8 cellular contexts compared by ENCODE assay signal in the genomic region with DNA sequence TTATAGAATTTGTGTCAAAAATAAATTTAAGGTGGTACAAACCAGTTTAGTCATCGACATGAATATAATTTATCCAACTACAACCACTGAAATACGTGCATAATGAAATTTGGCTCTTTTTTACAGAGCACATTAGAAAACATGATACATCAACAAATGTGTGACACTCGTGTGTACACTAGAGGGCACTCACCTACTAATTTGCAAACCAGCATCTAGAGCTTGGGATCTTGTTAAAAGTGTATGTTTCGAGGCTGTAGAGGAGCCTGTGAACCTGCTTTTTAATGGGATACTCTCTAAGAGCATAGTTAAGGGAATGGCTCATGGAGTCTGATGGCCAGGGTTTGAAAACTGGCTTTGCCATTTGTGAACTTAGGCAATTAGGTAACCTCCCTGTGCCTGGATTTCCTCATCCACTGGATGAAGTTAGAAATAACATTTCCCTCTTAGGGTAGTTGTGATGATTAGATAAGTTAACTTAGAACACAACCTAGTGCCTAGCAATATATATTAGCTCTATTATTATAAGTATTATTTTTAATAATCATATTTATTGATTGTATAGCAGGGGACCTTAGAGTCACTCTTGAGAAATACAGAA. TPM values are rescaled to one million over a fixed set of nuclear protein-coding genes. Genes with fewer than 3 reads are reported as not detected.
DNase-seq lines count a peak whose midpoint lies in the region; ATAC-seq, FAIRE-seq and TF ChIP-seq lines count a peak whose summit lies in the region.

No MANE protein-coding gene starts in this region.

- H3K79me2 ChIP-seq in DOHH2 (ENCODE audit: control insufficient read depth, low read length) (no peaks in the 10 kb centered on the region), H1 (ENCODE audit: control insufficient read depth in 1 of 2, insufficient read depth in 2 of 2, low read length in 2 of 2) (no peaks in the 10 kb centered on the region)

- CTCF ChIA-PET in H1 (lab: Charles Lee; ENCODE audit: partially characterized antibody), result interaction anchor here (0.7 to 5.5 kb wide), 54 partner anchors 8 to 571 kb away, joined by 3 to 74 read pairs (median 4); a partner anchor contains a TSS

- H3K27ac Mint-ChIP-seq in memory B cell, result no peak overlapping the region

- H2BK20ac ChIP-seq in H1 (ENCODE audit: low read length), result no peak overlapping the region

- peak; percentile 86 for TF ChIP-seq CTCF in 22Rv1 (IDR thresholded peaks at IDR 0.05)
- TF ChIP-seq CTCF in DOHH2 (IDR thresholded peaks at IDR 0.05; ENCODE audit: low read depth, low read length, poor library complexity, severe bottlenecking), result peak; percentile 80
- peak in 4 of 6 experiments; percentile 56 to 71 (median 67) for TF ChIP-seq CTCF in Peyer's patch (IDR thresholded peaks at IDR 0.05)
- TF ChIP-seq CTCF in H1 (IDR thresholded peaks at IDR 0.05; ENCODE audit: control extremely low read depth in 1 of 3, insufficient read depth in 1 of 3, low read depth in 1 of 3, low read length in 3 of 3), result peak in 2 of 3 experiments; percentile 76 to 78; a peak in 3 of 4 replicates

- H3K27me3 Mint-ChIP-seq in memory B cell, result peaks cover 5% of the 10 kb centered on the region

- TF ChIP-seq EP300 in H1 (IDR thresholded peaks at IDR 0.05; ENCODE audit: borderline replicate concordance in 1 of 2, low read depth in 2 of 2, low read length in 2 of 2), result no peak

- no peak overlapping the region for H3K18ac ChIP-seq in H1 (ENCODE audit: extremely low read depth, low read length)

- peak; percentile 71 for FAIRE-seq in HTR-8/SVneo (lab: Jason Lieb, UNC)
- FAIRE-seq in H1 (lab: Jason Lieb, UNC), result peak; percentile 97

- POLR2A ChIA-PET in H1 (lab: Charles Lee; ENCODE audit: partially characterized antibody), result interaction anchor here (1.1 to 1.5 kb wide), 2 partner anchors 9 to 211 kb away, joined by 3 to 6 read pairs; a partner anchor contains a TSS

- no peak overlapping the region for H4K91ac ChIP-seq in H1 (replicated peaks; ENCODE audit: insufficient read length, low read length)

- H3K79me1 ChIP-seq in H1 (ENCODE audit: low read depth, low read length), result no peaks in the 10 kb centered on the region

- H3K27ac ChIP-seq in 22Rv1 (no peak overlapping the region), DOHH2 (ENCODE audit: low read depth, low read length) (no peak overlapping the region), Peyer's patch (no peak overlapping the region), H1 (ENCODE audit: low read depth, low read length) (no peak overlapping the region)

- no peak overlapping the region for H2BK15ac ChIP-seq in H1 (ENCODE audit: low read length)

- H2BK120ac ChIP-seq in H1 (replicated peaks; ENCODE audit: low read depth, low read length), result no peak overlapping the region

- TF ChIP-seq RAD21 in H1 (IDR thresholded peaks at IDR 0.05 in 1 of 2, conservative IDR thresholded peaks at IDR 0.05 in 1 of 2; ENCODE audit: low read depth in 2 of 2, low read length in 2 of 2), result peak; percentile 91 to 96

- H2BK5ac ChIP-seq in H1 (ENCODE audit: low read depth, low read length), result no peak overlapping the region

- no peak overlapping the region for H3K23ac ChIP-seq in H1 (ENCODE audit: insufficient read length)

- no peak overlapping the region for H2AFZ ChIP-seq in H1 (ENCODE audit: low read length)

- no peak overlapping the region for H3K4me3 Mint-ChIP-seq in memory B cell

- H3K23me2 ChIP-seq in H1 (ENCODE audit: low read depth, low read length), result no peaks in the 10 kb centered on the region

- no peak overlapping the region for H3K4ac ChIP-seq in H1 (replicated peaks; ENCODE audit: insufficient read length, low read depth, low read length)

- H3K4me1 ChIP-seq in DOHH2 (ENCODE audit: control insufficient read depth, low read length), result peaks cover 5% of the 10 kb centered on the region; the same call in 1 of the 2 replicates
- no peaks in the 10 kb centered on the region for H3K4me1 ChIP-seq in Peyer's patch
- no peaks in the 10 kb centered on the region for H3K4me1 ChIP-seq in H1 (replicated peaks in 1 of 4; ENCODE audit: control insufficient read depth in 3 of 4, insufficient read depth in 4 of 4, low read length in 3 of 4)

- no peak overlapping the region for H3K14ac ChIP-seq in H1 (ENCODE audit: insufficient read length)

- 30% methylated on average over 4 of the region's 4 CpGs; no CpG with 5 or more reads in 1 of the 2 experiments for WGBS in H1 (ENCODE audit: extremely low coverage in 1 of 2, insufficient coverage in 1 of 2, insufficient read length in 1 of 2, insufficient replicate concordance in 2 of 2, low coverage in 1 of 2, low lambda C conversion rate in 2 of 2, missing lambda C conversion rate in 1 of 2), 2 experiments

- no peak overlapping the region for H2AK5ac ChIP-seq in H1 (ENCODE audit: low read depth, low read length)

- H3F3A ChIP-seq in DOHH2 (ENCODE audit: control insufficient read depth, insufficient read depth), result no peaks in the 10 kb centered on the region

- peak; percentile 44 for DNase-seq in HTR-8/SVneo (ENCODE audit: insufficient read length, low spot score)
- peak in 1 of 3 donors; percentile 51 for DNase-seq in Peyer's patch
- no peak for DNase-seq in H1 (ENCODE audit: low read depth in 1 of 2, low spot score in 2 of 2)
- DNase-seq in memory B cell (ENCODE audit: low spot score in 2 of 2), result peak in 1 of 2 donors; percentile 12
- no peak for DNase-seq in T-helper 9 cell

- no peaks in the 10 kb centered on the region for H3K9me2 ChIP-seq in DOHH2 (replicated peaks; ENCODE audit: control insufficient read depth, low read length)

- no peak overlapping the region for H4K5ac ChIP-seq in H1 (ENCODE audit: insufficient read length, low read depth, low read length)

- H3K4me1 Mint-ChIP-seq in memory B cell, result peaks cover under 1% of the 10 kb centered on the region

- H3K36me3 ChIP-seq in DOHH2 (ENCODE audit: control insufficient read depth, low read length), result no peaks in the 10 kb centered on the region
- no peaks in the 10 kb centered on the region for H3K36me3 ChIP-seq in Peyer's patch
- no peaks in the 10 kb centered on the region for H3K36me3 ChIP-seq in H1 (ENCODE audit: control insufficient read depth in 2 of 4, insufficient read depth in 4 of 4, low read length in 3 of 4)

- no peak overlapping the region for H4K8ac ChIP-seq in H1 (ENCODE audit: extremely low read depth, insufficient read depth, low read length)

- H3K9me3 ChIP-seq in DOHH2 (ENCODE audit: control insufficient read depth, insufficient read depth, low read length) (no peaks in the 10 kb centered on the region), Peyer's patch (no peaks in the 10 kb centered on the region), H1 (ENCODE audit: insufficient read depth in 2 of 2, low read depth in 1 of 2, low read length in 1 of 2) (no peaks in the 10 kb centered on the region)

- H3K36me3 Mint-ChIP-seq in memory B cell, result no peaks in the 10 kb centered on the region

- no peak for TF ChIP-seq POLR2A in Peyer's patch (IDR thresholded peaks at IDR 0.05)
- TF ChIP-seq POLR2A in H1 (IDR thresholded peaks at IDR 0.05; ENCODE audit: control extremely low read depth in 1 of 2, low read depth in 2 of 2, low read length in 2 of 2), result no peak

- no peak overlapping the region for H3K9ac ChIP-seq in H1 (replicated peaks in 1 of 4; ENCODE audit: extremely low read depth in 1 of 4, low read depth in 3 of 4, low read length in 3 of 4)

- ATAC-seq in GM21619 (IDR thresholded peaks at IDR 0.05; ENCODE audit: unreplicated experiment) (peak; percentile 56), memory B cell (ENCODE audit: low read depth) (peak; percentile 46)

- H2BK12ac ChIP-seq in H1 (ENCODE audit: low read depth, low read length), result no peak overlapping the region

- H3K4me2 ChIP-seq in DOHH2 (ENCODE audit: low read length) (no peak overlapping the region), H1 (ENCODE audit: insufficient read depth in 1 of 2, low read depth in 2 of 2, low read length in 2 of 2) (no peak overlapping the region)

- H3K56ac ChIP-seq in H1 (replicated peaks; ENCODE audit: insufficient read length, low read depth, low read length), result no peak overlapping the region

- no peaks in the 10 kb centered on the region for H4K20me1 ChIP-seq in DOHH2 (ENCODE audit: control insufficient read depth, insufficient read depth, low read depth, low read length)
- no peaks in the 10 kb centered on the region for H4K20me1 ChIP-seq in H1 (replicated peaks in 1 of 2; ENCODE audit: control insufficient read depth in 1 of 2, insufficient read depth in 2 of 2, low read length in 2 of 2)

- H3K4me3 ChIP-seq in DOHH2 (ENCODE audit: low read length) (no peak overlapping the region), Peyer's patch (no peak overlapping the region), H1 (ENCODE audit: extremely low read depth in 1 of 4, insufficient read depth in 2 of 4, low read depth in 3 of 4, low read length in 4 of 4) (no peak overlapping the region)

- H3K27me3 ChIP-seq in DOHH2 (ENCODE audit: control insufficient read depth, low read length), result no peaks in the 10 kb centered on the region
- H3K27me3 ChIP-seq in Peyer's patch, result no peaks in the 10 kb centered on the region
- peaks cover 0 to 1% (median 0%) of the 10 kb centered on the region in 4 experiments; a peak in 1 of 7 replicates for H3K27me3 ChIP-seq in H1 (replicated peaks in 1 of 4; ENCODE audit: control insufficient read depth in 3 of 4, extremely low read depth in 1 of 4, insufficient read depth in 3 of 4, low read length in 3 of 4)

- peaks cover 1% of the 10 kb centered on the region for H3K9me3 Mint-ChIP-seq in memory B cell

TF ChIP-seq in H1, 55 proteins besides CTCF, POLR2A, EP300 and RAD21 (continues in another document):
- TF ChIP-seq POU5F1 (IDR thresholded peaks at IDR 0.05; ENCODE audit: low read depth, low read length) (no peak), GTF2F1 (IDR thresholded peaks at IDR 0.05; ENCODE audit: borderline replicate concordance, low read depth, low read length) (no peak), CREB1 (IDR thresholded peaks at IDR 0.05) (no peak), PHF8 (conservative IDR thresholded peaks at IDR 0.05; ENCODE audit: low read depth, low read length) (no peak)
- TF ChIP-seq, protein P1, sequence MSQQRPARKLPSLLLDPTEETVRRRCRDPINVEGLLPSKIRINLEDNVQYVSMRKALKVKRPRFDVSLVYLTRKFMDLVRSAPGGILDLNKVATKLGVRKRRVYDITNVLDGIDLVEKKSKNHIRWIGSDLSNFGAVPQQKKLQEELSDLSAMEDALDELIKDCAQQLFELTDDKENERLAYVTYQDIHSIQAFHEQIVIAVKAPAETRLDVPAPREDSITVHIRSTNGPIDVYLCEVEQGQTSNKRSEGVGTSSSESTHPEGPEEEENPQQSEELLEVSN (IDR thresholded peaks at IDR 0.05), result no peak

RNA-seq across cellular contexts. Expression of a gene that starts 8.8 kb away (rescaled TPM):
- total RNA-seq in Peyer's patch, result 10 to 100 TPM; 16.8 to 68.5 (median 36.0) TPM
- 27.0 and 29.2 TPM in 2 replicates for total RNA-seq in H1 (2021; fragmentation: NEBNext Ultra II Directional; extraction: Animal tissue kit (Norgen Biotek cat#: 25700))
- 15.2 and 17.4 TPM in 2 replicates for polyA plus RNA-seq in H1 (2011; rRNA removed)
- polyA plus RNA-seq in H1 (2011; cell fraction: cytosol; rRNA removed), result 24.2 TPM
- 23.7 TPM for polyA plus RNA-seq in H1 (2011; cell fraction: nucleus; rRNA removed)
- 18.4 to 27.8 TPM (median 23.0 TPM) in 4 replicates for polyA plus RNA-seq in H1 (2012, experiment 1 of 2)
- polyA plus RNA-seq in H1 (2012, experiment 2 of 2), result 6.0 TPM
- 17.0 TPM for polyA plus RNA-seq in H1 (2013, experiment 1 of 2)
- 17.7 TPM for polyA plus RNA-seq in H1 (2013, experiment 2 of 2)
- 16.3 and 20.7 TPM in 2 replicates for polyA minus RNA-seq in H1 (2011; rRNA and poly(A)+ RNA removed)
- polyA minus RNA-seq in H1 (2011; cell fraction: cytosol; rRNA and poly(A)+ RNA removed), result 8.7 TPM
- polyA minus RNA-seq in H1 (2011; cell fraction: nucleus; rRNA and poly(A)+ RNA removed), result 26.5 TPM
